17 cellular contexts compared by ENCODE assay signal in genomic region chr6:121309768-121310473, GRCh38. TPM values are rescaled to one million over a fixed set of nuclear protein-coding genes. Genes with fewer than 3 reads are reported as not detected.
DNase-seq lines count a peak whose midpoint lies in the region; ATAC-seq, FAIRE-seq and TF ChIP-seq lines count a peak whose summit lies in the region.
"Had no signal": no experiment of that assay in that cellular context is flagged by ENCODE, and none has a peak within 500 bp of the region (broad histone marks: within the 10 kb centered on the region; RNA-seq: fewer than 3 reads in every experiment).

No MANE protein-coding gene starts in this region.

- no peak overlapping the region for H3K4me2 ChIP-seq in astrocyte (ENCODE audit: low read length)
- peak overlapping the region; percentile 73 for H3K4me2 ChIP-seq in smooth muscle cell

- no peaks in the 10 kb centered on the region for H4K20me1 ChIP-seq in astrocyte (ENCODE audit: insufficient read depth, low read length)
- H4K20me1 ChIP-seq in smooth muscle cell (ENCODE audit: low read depth): no peaks in the 10 kb centered on the region

- no peaks in the 10 kb centered on the region for H3F3A ChIP-seq in smooth muscle cell (ENCODE audit: low read depth)

- H3K79me2 ChIP-seq in astrocyte (ENCODE audit: insufficient read depth, low read length) (no peaks in the 10 kb centered on the region), smooth muscle cell (ENCODE audit: low read depth) (no peaks in the 10 kb centered on the region)

- peaks cover 7% of the 10 kb centered on the region for H3K4me1 Mint-ChIP-seq in astrocyte (ENCODE audit: low read depth, unreplicated experiment)
- no peaks in the 10 kb centered on the region for H3K4me1 Mint-ChIP-seq in activated T-cell treated with anti-CD3 and anti-CD28 coated beads, Interleukin-2, amount 50 U/mL, for 24 hours (ENCODE audit: low read depth)
- H3K4me1 Mint-ChIP-seq: endodermal cell had no signal

- H3K9ac ChIP-seq in astrocyte (ENCODE audit: low read length) (no peak overlapping the region), smooth muscle cell (ENCODE audit: low read depth) (peak overlapping the region; percentile 64)

- H3K27me3 ChIP-seq in astrocyte (ENCODE audit: insufficient read depth, low read length) (no peaks in the 10 kb centered on the region), smooth muscle cell (ENCODE audit: low read depth) (no peaks in the 10 kb centered on the region)
- H3K27me3 ChIP-seq: heart right ventricle, ovary, Peyer's patch had no signal

- H3K27me3 Mint-ChIP-seq in astrocyte (ENCODE audit: low read depth, unreplicated experiment): no peaks in the 10 kb centered on the region
- H3K27me3 Mint-ChIP-seq in activated T-cell treated with anti-CD3 and anti-CD28 coated beads, Interleukin-2, amount 50 U/mL, for 24 hours: no peaks in the 10 kb centered on the region

- H3K36me3 ChIP-seq in astrocyte (ENCODE audit: insufficient read depth, low read length) (no peaks in the 10 kb centered on the region), smooth muscle cell (ENCODE audit: low read depth) (no peaks in the 10 kb centered on the region)
- H3K36me3 ChIP-seq: heart right ventricle, ovary, Peyer's patch had no signal

- no peak overlapping the region for H3K4me3 Mint-ChIP-seq in astrocyte (ENCODE audit: unreplicated experiment)
- H3K4me3 Mint-ChIP-seq in activated T-cell treated with anti-CD3 and anti-CD28 coated beads, Interleukin-2, amount 50 U/mL, for 24 hours: no peak overlapping the region
- H3K4me3 Mint-ChIP-seq: activated naive CD4-positive, alpha-beta T cell treated with anti-CD3 and anti-CD28 coated beads for 36 hours; endodermal cell had no signal

- no peaks in the 10 kb centered on the region for H3K9me3 ChIP-seq in astrocyte (ENCODE audit: insufficient read depth, low read depth, low read length)
- H3K9me3 ChIP-seq in smooth muscle cell (replicated peaks; ENCODE audit: low read depth): no peaks in the 10 kb centered on the region
- H3K9me3 ChIP-seq: ovary, Peyer's patch had no signal

- H3K27ac Mint-ChIP-seq in astrocyte (ENCODE audit: unreplicated experiment): no peak overlapping the region
- H3K27ac Mint-ChIP-seq in activated T-cell treated with anti-CD3 and anti-CD28 coated beads, Interleukin-2, amount 50 U/mL, for 24 hours: no peak overlapping the region
- H3K27ac Mint-ChIP-seq: activated naive CD4-positive, alpha-beta T cell treated with anti-CD3 and anti-CD28 coated beads for 36 hours; endodermal cell had no signal

- H3K4me3 ChIP-seq in astrocyte (ENCODE audit: insufficient read depth, low read depth, low read length) (no peak overlapping the region), fibroblast of villous mesenchyme (ENCODE audit: low read depth, low read length) (no peak overlapping the region), smooth muscle cell (no peak overlapping the region)
- H3K4me3 ChIP-seq: heart right ventricle, ovary, Peyer's patch had no signal

- DNase-seq in HCEC 1CT: peak; percentile 85
- peak; percentile 71 for DNase-seq in astrocyte (ENCODE audit: low read depth)
- peak; percentile 60 for DNase-seq in fibroblast of villous mesenchyme (ENCODE audit: low read depth)
- DNase-seq in smooth muscle cell (lab: John Stamatoyannopoulos, UW; ENCODE audit: unreplicated experiment): no peak
- DNase-seq in stimulated activated CD8-positive, alpha-beta memory T cell treated with anti-CD3 and anti-CD28 coated beads, Interleukin-4, amount 100 ng/mL, for 48 hours: no peak
- DNase-seq in activated CD4-positive, alpha-beta T cell treated with anti-CD3 and anti-CD28 coated beads for 4 hours: no peak
- DNase-seq in activated T-cell treated with anti-CD3 and anti-CD28 coated beads, Interleukin-2, amount 50 U/mL, for 24 hours: no peak
- DNase-seq: activated naive CD4-positive, alpha-beta T cell treated with anti-CD3 and anti-CD28 coated beads for 36 hours; central memory CD4-positive, alpha-beta T cell; endodermal cell; heart right ventricle; NCI-H774; ovary; Peyer's patch; stimulated activated naive CD4-positive, alpha-beta T cell had no signal

- no peak for ATAC-seq in GM18873 (IDR thresholded peaks at IDR 0.05; ENCODE audit: low FRiP score, unreplicated experiment)
- ATAC-seq: heart right ventricle had no signal

- TF ChIP-seq CTCF in astrocyte (IDR thresholded peaks at IDR 0.05; ENCODE audit: insufficient read depth, low read depth, low read length): no peak
- no peak for TF ChIP-seq CTCF in fibroblast of villous mesenchyme (IDR thresholded peaks at IDR 0.05; ENCODE audit: insufficient read depth, low read depth, low read length)
- no peak for TF ChIP-seq CTCF in smooth muscle cell (IDR thresholded peaks at IDR 0.05; ENCODE audit: borderline replicate concordance, insufficient read depth, poor library complexity, severe bottlenecking)

- H2AFZ ChIP-seq in astrocyte (ENCODE audit: low read depth, low read length): no peak overlapping the region
- no peak overlapping the region for H2AFZ ChIP-seq in smooth muscle cell (ENCODE audit: low read depth)

- WGBS in smooth muscle cell (ENCODE audit: low lambda C conversion rate): 74% methylated on average over 4 of the region's 4 CpGs

- peak; percentile 5 for FAIRE-seq in astrocyte (lab: Jason Lieb, UNC)
- FAIRE-seq: GM12891 had no signal

- H3K36me3 Mint-ChIP-seq in astrocyte (ENCODE audit: low read depth, unreplicated experiment): no peaks in the 10 kb centered on the region
- H3K36me3 Mint-ChIP-seq in activated T-cell treated with anti-CD3 and anti-CD28 coated beads, Interleukin-2, amount 50 U/mL, for 24 hours (ENCODE audit: low read depth): peaks cover 13% of the 10 kb centered on the region

- H3K9me3 Mint-ChIP-seq in astrocyte (ENCODE audit: unreplicated experiment): peaks cover 3% of the 10 kb centered on the region
- peaks cover 4% of the 10 kb centered on the region for H3K9me3 Mint-ChIP-seq in activated T-cell treated with anti-CD3 and anti-CD28 coated beads, Interleukin-2, amount 50 U/mL, for 24 hours

- no peaks in the 10 kb centered on the region for H3K4me1 ChIP-seq in astrocyte (ENCODE audit: insufficient read depth, low read length)
- H3K4me1 ChIP-seq in smooth muscle cell (ENCODE audit: low read depth): peaks cover 12% of the 10 kb centered on the region
- H3K4me1 ChIP-seq: Peyer's patch had no signal

- H3K27ac ChIP-seq in astrocyte (ENCODE audit: low read depth, low read length) (no peak overlapping the region), smooth muscle cell (ENCODE audit: low read depth) (peak overlapping the region; percentile 72)
- H3K27ac ChIP-seq: heart right ventricle, ovary, Peyer's patch had no signal

RNA-seq across cellular contexts. Expression of gene TBC1D32, which starts 24.4 kb away (rescaled TPM):
- total RNA-seq in astrocyte (8.8 and 8.9 TPM in 2 replicates), fibroblast of villous mesenchyme (16.1 and 21.2 TPM in 2 replicates), smooth muscle cell (14.5 and 18.8 TPM in 2 replicates)
- polyA plus RNA-seq in smooth muscle cell: 4.2 and 4.4 TPM in 2 replicates

Comparison
In these comparisons a context has a peak if more than half of its experiments do, and no peak if none do; other contexts are left out.
1. DNase-seq: peak in HCEC 1CT (single experiment), astrocyte (single experiment) and fibroblast of villous mesenchyme (single experiment); none in smooth muscle cell (single experiment), stimulated activated CD8-positive, alpha-beta memory T cell treated with anti-CD3 and anti-CD28 coated beads, Interleukin-4, amount 100 ng/mL, for 48 hours (single experiment), activated CD4-positive, alpha-beta T cell treated with anti-CD3 and anti-CD28 coated beads for 4 hours (0 of 2) and activated T-cell treated with anti-CD3 and anti-CD28 coated beads, Interleukin-2, amount 50 U/mL, for 24 hours (single experiment).